15 cellular contexts compared by ENCODE assay signal in the genomic region with DNA sequence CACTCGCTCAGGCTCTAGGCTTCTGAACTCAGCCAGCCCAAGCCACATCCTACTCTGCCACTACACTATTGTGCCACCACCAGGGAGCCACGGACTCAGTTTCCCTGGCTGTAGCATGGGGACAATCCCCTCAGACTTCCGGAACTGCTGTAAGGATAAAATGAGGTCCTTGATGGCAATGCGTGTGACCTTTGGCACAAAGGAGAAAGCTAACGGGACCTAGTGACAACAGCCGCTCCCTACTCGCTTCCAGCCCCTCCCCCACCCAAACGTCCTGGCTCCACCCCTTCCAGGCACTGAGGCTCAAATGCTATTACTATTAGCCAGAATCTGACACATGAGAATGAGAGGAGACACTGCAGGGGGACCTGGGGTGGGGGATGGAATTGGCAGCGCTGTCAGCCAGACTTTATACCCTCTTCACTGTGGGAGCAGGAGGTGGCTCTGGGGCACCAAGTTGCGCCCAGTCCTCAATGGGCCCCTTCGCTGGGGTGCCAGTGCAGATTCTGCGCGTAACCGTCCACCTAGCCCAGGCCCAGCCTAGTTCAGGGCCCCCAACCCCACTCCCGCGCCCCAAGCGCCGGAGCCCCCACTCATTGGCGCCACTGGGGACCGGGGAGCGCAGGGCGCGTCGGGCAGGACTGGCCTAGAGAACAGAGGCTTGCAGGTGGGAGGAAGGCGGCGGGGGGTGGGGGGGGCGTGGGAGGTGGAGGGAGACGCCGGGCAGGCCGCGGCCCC. TPM values are rescaled to one million over a fixed set of nuclear protein-coding genes. Genes with fewer than 3 reads are reported as not detected.
DNase-seq lines count a peak whose midpoint lies in the region; ATAC-seq and TF ChIP-seq lines count a peak whose summit lies in the region.
"Had no signal": no experiment of that assay in that cellular context is flagged by ENCODE, and none has a peak within 500 bp of the region (broad histone marks: within the 10 kb centered on the region; RNA-seq: fewer than 3 reads in every experiment).

No MANE protein-coding gene starts in this region.

- CTCF ChIA-PET in activated CD8-positive, alpha-beta memory T cell treated with anti-CD3 and anti-CD28 coated beads, Interleukin-2, amount 10 ng/mL, durations not matched to agents 7 days and 5 days (lab: Charles Lee) = no interaction called here

- no peak for TF ChIP-seq EP300 in esophagus muscularis mucosa (IDR thresholded peaks at IDR 0.05)

- H3K27ac Mint-ChIP-seq in activated CD8-positive, alpha-beta memory T cell treated with anti-CD3 and anti-CD28 coated beads, Interleukin-2, amount 10 ng/mL, durations not matched to agents 7 days and 5 days = no peak overlapping the region

- no peak overlapping the region for H3K27ac ChIP-seq in HUES64 (ENCODE audit: low read depth, low read length)
- H3K27ac ChIP-seq in esophagus muscularis mucosa (replicated peaks in 1 of 4) = no peak overlapping the region
- H3K27ac ChIP-seq in spleen = no peak overlapping the region

- no peaks in the 10 kb centered on the region for H3K9me3 Mint-ChIP-seq in activated CD8-positive, alpha-beta memory T cell treated with anti-CD3 and anti-CD28 coated beads, Interleukin-2, amount 10 ng/mL, durations not matched to agents 7 days and 5 days (ENCODE audit: low read depth)

- H3K36me3 Mint-ChIP-seq in activated CD8-positive, alpha-beta memory T cell treated with anti-CD3 and anti-CD28 coated beads, Interleukin-2, amount 10 ng/mL, durations not matched to agents 7 days and 5 days = no peaks in the 10 kb centered on the region

- no peak overlapping the region for H3K4me3 Mint-ChIP-seq in activated CD8-positive, alpha-beta memory T cell treated with anti-CD3 and anti-CD28 coated beads, Interleukin-2, amount 10 ng/mL, durations not matched to agents 7 days and 5 days

- H3K4me3 ChIP-seq in HUES64 (ENCODE audit: low read length) (peak overlapping the region; percentile 38), esophagus muscularis mucosa (peak overlapping the region; percentile 24 to 37 (median 30)), spleen (peak overlapping the region in 6 of 8 donors; percentile 9 to 58 (median 24))

- H3K9ac ChIP-seq in HUES64 (ENCODE audit: low read depth, low read length) = no peak overlapping the region

- no peak for TF ChIP-seq CTCF in esophagus muscularis mucosa (IDR thresholded peaks at IDR 0.05)
- no peak for TF ChIP-seq CTCF in spleen (IDR thresholded peaks at IDR 0.05 in 8 of 11, conservative IDR thresholded peaks at IDR 0.05 in 3 of 11)

- ATAC-seq in activated CD8-positive, alpha-beta memory T cell treated with anti-CD3 and anti-CD28 coated beads, Interleukin-2, amount 10 ng/mL, durations not matched to agents 7 days and 5 days = no peak
- no peak for ATAC-seq in GM18517 (IDR thresholded peaks at IDR 0.05; ENCODE audit: unreplicated experiment)

- peaks cover 70% of the 10 kb centered on the region for H3K27me3 ChIP-seq in HUES64 (ENCODE audit: insufficient read depth, low read length)
- H3K27me3 ChIP-seq in esophagus muscularis mucosa = peaks cover 0 to 63% (median 27%) of the 10 kb centered on the region in 4 donors
- peaks cover 0 to 74% (median 52%) of the 10 kb centered on the region in 7 donors for H3K27me3 ChIP-seq in spleen (replicated peaks in 1 of 7)

- H3K9me3 ChIP-seq in HUES64 (ENCODE audit: insufficient read depth, low read depth, low read length) (no peaks in the 10 kb centered on the region), esophagus muscularis mucosa (no peaks in the 10 kb centered on the region), spleen (no peaks in the 10 kb centered on the region)

- H3K4me1 ChIP-seq in HUES64 (ENCODE audit: insufficient read depth, low read length) (no peaks in the 10 kb centered on the region), esophagus muscularis mucosa (peaks cover 6 to 33% (median 31%) of the 10 kb centered on the region in 4 donors), spleen (peaks cover 4 to 38% (median 25%) of the 10 kb centered on the region in 6 donors)

- intact Hi-C loops in esophagus muscularis mucosa (cut with DNase I) = no loop called here
- intact Hi-C loops in spleen (cut with DNase I; ENCODE audit: low total_unique reads) = no loop called here

- peak; percentile 33 for DNase-seq in activated CD8-positive, alpha-beta memory T cell treated with anti-CD3 and anti-CD28 coated beads, Interleukin-2, amount 50 U/mL, for 48 hours
- no peak for DNase-seq in activated CD8-positive, alpha-beta memory T cell treated with anti-CD3 and anti-CD28 coated beads, Interleukin-2, amount 10 ng/mL, durations not matched to agents 7 days and 5 days
- no peak for DNase-seq in esophagus muscularis mucosa (ENCODE audit: extremely low spot score)
- peak; percentile 40 for DNase-seq in spleen
- no peak for DNase-seq in GM19240 (ENCODE audit: insufficient read length, low spot score)
- DNase-seq in stimulated activated CD4-positive, alpha-beta T cell treated with anti-CD3 and anti-CD28 coated beads, Interleukin-15, amount 100 ng/mL, for 24 hours = no peak
- DNase-seq: cortex of kidney, GOT3, NCI-H510A, T1000 had no signal

- 3% methylated on average over 15 of the region's 31 CpGs for WGBS in HUES64
- WGBS in esophagus muscularis mucosa = 22% methylated on average over 13 of the region's 31 CpGs
- 6 to 39% (median 30%) methylated on average over 2 to 30 of the region's 31 CpGs for WGBS in spleen, 5 donors

- TF ChIP-seq POLR2A in esophagus muscularis mucosa (IDR thresholded peaks at IDR 0.05; ENCODE audit: low read depth) = no peak
- TF ChIP-seq POLR2A in spleen (IDR thresholded peaks at IDR 0.05) = no peak

- H3K27me3 Mint-ChIP-seq in activated CD8-positive, alpha-beta memory T cell treated with anti-CD3 and anti-CD28 coated beads, Interleukin-2, amount 10 ng/mL, durations not matched to agents 7 days and 5 days = peaks cover 41% of the 10 kb centered on the region

- no peaks in the 10 kb centered on the region for H3K36me3 ChIP-seq in HUES64 (ENCODE audit: insufficient read depth, low read length)
- H3K36me3 ChIP-seq in esophagus muscularis mucosa = no peaks in the 10 kb centered on the region
- no peaks in the 10 kb centered on the region for H3K36me3 ChIP-seq in spleen

- H3K4me1 Mint-ChIP-seq in activated CD8-positive, alpha-beta memory T cell treated with anti-CD3 and anti-CD28 coated beads, Interleukin-2, amount 10 ng/mL, durations not matched to agents 7 days and 5 days = peaks cover 7% of the 10 kb centered on the region

RNA-seq across cellular contexts. Expression of gene DUSP9, which starts 5.3 kb away (rescaled TPM):
- total RNA-seq in activated CD8-positive, alpha-beta memory T cell treated with anti-CD3 and anti-CD28 coated beads, Interleukin-2, amount 10 ng/mL, durations not matched to agents 7 days and 5 days = under 1 TPM in 1 of 2 experiments, not detected in 1; 0.09 TPM
- 0.35 TPM for polyA plus RNA-seq in HUES64 (2013, experiment 1 of 2)
- 0.82 TPM for polyA plus RNA-seq in HUES64 (2013, experiment 2 of 2)
- total RNA-seq in esophagus muscularis mucosa (not detected), spleen (under 1 TPM in 1 of 7 donors, not detected in 6; 0.17 TPM)
- under 1 TPM in 1 of 3 donors, not detected in 2; 0.09 TPM for polyA plus RNA-seq in spleen
- total RNA-seq: myocyte, RPMI7951 had no signal
- polyA plus RNA-seq: AG04450 had no signal

RNA-seq across cellular contexts. Expression of gene PNCK, which starts 31.9 kb away (rescaled TPM):
- total RNA-seq in activated CD8-positive, alpha-beta memory T cell treated with anti-CD3 and anti-CD28 coated beads, Interleukin-2, amount 10 ng/mL, durations not matched to agents 7 days and 5 days = not detected
- polyA plus RNA-seq in HUES64 (2013, experiment 1 of 2) = 2.7 TPM
- polyA plus RNA-seq in HUES64 (2013, experiment 2 of 2) = 3.6 TPM
- total RNA-seq in esophagus muscularis mucosa (10 to 100 TPM; 20.5 to 67.8 (median 26.0) TPM), spleen (1 to 10 TPM in 2 of 7 donors, under 1 TPM in 1, not detected in 4; 0.73 to 1.2 (median 1.0) TPM)
- polyA plus RNA-seq in spleen = under 1 TPM; 0.18 to 0.35 (median 0.22) TPM
- total RNA-seq: RPMI7951 had no signal
- polyA plus RNA-seq: AG04450 had no signal

RNA-seq across cellular contexts. Expression of gene CCNQ, which starts 42.8 kb away (rescaled TPM):
- 10 to 100 TPM; 17.5 to 24.7 TPM for total RNA-seq in activated CD8-positive, alpha-beta memory T cell treated with anti-CD3 and anti-CD28 coated beads, Interleukin-2, amount 10 ng/mL, durations not matched to agents 7 days and 5 days
- 17.6 TPM for polyA plus RNA-seq in HUES64 (2013, experiment 1 of 2)
- polyA plus RNA-seq in HUES64 (2013, experiment 2 of 2) = 17.4 TPM
- total RNA-seq in esophagus muscularis mucosa (10 to 100 TPM; 38.6 to 58.3 (median 49.8) TPM), spleen (10 to 100 TPM; 17.5 to 32.0 (median 21.7) TPM)
- polyA plus RNA-seq in spleen = 10 to 100 TPM; 58.6 to 67.3 (median 59.6) TPM

RNA-seq across cellular contexts. Expression of gene SLC6A8, which starts 46.0 kb away (rescaled TPM):
- 1 to 10 TPM in 1 of 2 experiments, under 1 TPM in 1; 0.93 to 1.1 TPM for total RNA-seq in activated CD8-positive, alpha-beta memory T cell treated with anti-CD3 and anti-CD28 coated beads, Interleukin-2, amount 10 ng/mL, durations not matched to agents 7 days and 5 days
- 76.3 TPM for polyA plus RNA-seq in HUES64 (2013, experiment 1 of 2)
- 77.8 TPM for polyA plus RNA-seq in HUES64 (2013, experiment 2 of 2)
- total RNA-seq in esophagus muscularis mucosa = 10 to 100 TPM; 41.7 to 62.3 (median 45.6) TPM
- total RNA-seq in spleen = 10 to 100 TPM in 5 of 7 donors, 1 to 10 TPM in 2; 6.7 to 72.9 (median 14.7) TPM
- 1 to 10 TPM; 3.2 to 5.3 (median 3.2) TPM for polyA plus RNA-seq in spleen

Comparison
In these comparisons a context has a peak if more than half of its experiments do, and no peak if none do; other contexts are left out.
1. DNase-seq: peak in activated CD8-positive, alpha-beta memory T cell treated with anti-CD3 and anti-CD28 coated beads, Interleukin-2, amount 50 U/mL, for 48 hours (single experiment) and spleen (single experiment); none in activated CD8-positive, alpha-beta memory T cell treated with anti-CD3 and anti-CD28 coated beads, Interleukin-2, amount 10 ng/mL, durations not matched to agents 7 days and 5 days (single experiment), esophagus muscularis mucosa (single experiment), GM19240 (single experiment) and stimulated activated CD4-positive, alpha-beta T cell treated with anti-CD3 and anti-CD28 coated beads, Interleukin-15, amount 100 ng/mL, for 24 hours (single experiment).
2. RNA of gene PNCK, which starts 31.9 kb away (total RNA-seq): 20.5 to 67.8 TPM in esophagus muscularis mucosa; 0.73 to 1.2 TPM in spleen and not detected in activated CD8-positive, alpha-beta memory T cell treated with anti-CD3 and anti-CD28 coated beads, Interleukin-2, amount 10 ng/mL, durations not matched to agents 7 days and 5 days; every median in the first group is over 4 times any median in the second.
3. Peak in every context shown above with its lines, with median percentiles within 50 percentile points of each other: H3K4me3 ChIP-seq.